Comparison of ENCODE assay signal across 16 cellular contexts in genomic region chr1:5239911-5240310, GRCh38.
DNase-seq lines count a peak whose midpoint lies in the region; TF ChIP-seq lines count a peak whose summit lies in the region.
"Had no signal": no experiment of that assay in that cellular context is flagged by ENCODE, and none has a peak within 500 bp of the region (broad histone marks: within the 10 kb centered on the region; RNA-seq: fewer than 3 reads in every experiment).

No MANE protein-coding gene starts in this region.

- WGBS in thyroid gland, 2 donors: 31 to 49% methylated on average over 5 of the region's 5 CpGs

- DNase-seq in M059J (ENCODE audit: low read depth) (peak; percentile 34), SK-MEL-5 (ENCODE audit: low read depth, low spot score) (peak; percentile 47), medulla oblongata (ENCODE audit: extremely low spot score) (peak; percentile 47), thyroid gland (peak; percentile 18 to 64), dedifferentiated amniotic fluid mesenchymal stem cell (ENCODE audit: extremely low spot score) (no peak), middle frontal gyrus (ENCODE audit: extremely low spot score, low spot score) (no peak)
- DNase-seq in effector CD8-positive, alpha-beta T cell (lab: John Stamatoyannopoulos, UW): no peak
- DNase-seq: AML-193, COR-L47, DMS153, H7, NCI-H1048, NCI-H146, NCI-H69 had no signal

- TF ChIP-seq CTCF in thyroid gland (IDR thresholded peaks at IDR 0.05): no peak

- H3K4me1 ChIP-seq in thyroid gland: no peaks in the 10 kb centered on the region
- H3K4me1 ChIP-seq: SJSA1 had no signal

- intact Hi-C loops in thyroid gland (cut with DNase I): no loop called here

- no peaks in the 10 kb centered on the region for H3K9me3 ChIP-seq in thyroid gland

- H3K27ac ChIP-seq in thyroid gland: peak overlapping the region in 1 of 3 donors; percentile 3
- H3K27ac ChIP-seq: KMS-11, SJSA1 had no signal

- in situ Hi-C loops in SK-MEL-5 (cut with HindIII; ENCODE audit: low pct_unique_long_range_greater_than_20kb, low sequenced_read_pairs): no loop called here

- no peak for TF ChIP-seq POLR2A in thyroid gland (IDR thresholded peaks at IDR 0.05)

- no peak overlapping the region for H3K4me3 ChIP-seq in thyroid gland (replicated peaks in 1 of 3)
- H3K4me3 ChIP-seq: SJSA1 had no signal

- no peaks in the 10 kb centered on the region for H3K27me3 ChIP-seq in thyroid gland
- H3K27me3 ChIP-seq: SJSA1 had no signal

- H3K36me3 ChIP-seq in thyroid gland: no peaks in the 10 kb centered on the region
- H3K36me3 ChIP-seq: SJSA1 had no signal

Comparison
In these comparisons a context has a peak if more than half of its experiments do, and no peak if none do; other contexts are left out.
1. DNase-seq: peak in M059J (single experiment), SK-MEL-5 (single experiment), medulla oblongata (single experiment) and thyroid gland (2 of 2); none in dedifferentiated amniotic fluid mesenchymal stem cell (single experiment), middle frontal gyrus (single experiment) and effector CD8-positive, alpha-beta T cell (single experiment).